ENCODE assay signal across 1 cellular context in genomic region chr1:29197590-29197924, GRCh38.
TF ChIP-seq lines count a peak whose summit lies in the region.

No MANE protein-coding gene starts in this region.

TF ChIP-seq in GM23338, 12 proteins besides CTCF, POLR2A, EP300 and RAD21 (continued from another document):
- TF ChIP-seq REST (IDR thresholded peaks at IDR 0.05; ENCODE audit: unreplicated experiment): no peak
- TF ChIP-seq, protein P1, sequence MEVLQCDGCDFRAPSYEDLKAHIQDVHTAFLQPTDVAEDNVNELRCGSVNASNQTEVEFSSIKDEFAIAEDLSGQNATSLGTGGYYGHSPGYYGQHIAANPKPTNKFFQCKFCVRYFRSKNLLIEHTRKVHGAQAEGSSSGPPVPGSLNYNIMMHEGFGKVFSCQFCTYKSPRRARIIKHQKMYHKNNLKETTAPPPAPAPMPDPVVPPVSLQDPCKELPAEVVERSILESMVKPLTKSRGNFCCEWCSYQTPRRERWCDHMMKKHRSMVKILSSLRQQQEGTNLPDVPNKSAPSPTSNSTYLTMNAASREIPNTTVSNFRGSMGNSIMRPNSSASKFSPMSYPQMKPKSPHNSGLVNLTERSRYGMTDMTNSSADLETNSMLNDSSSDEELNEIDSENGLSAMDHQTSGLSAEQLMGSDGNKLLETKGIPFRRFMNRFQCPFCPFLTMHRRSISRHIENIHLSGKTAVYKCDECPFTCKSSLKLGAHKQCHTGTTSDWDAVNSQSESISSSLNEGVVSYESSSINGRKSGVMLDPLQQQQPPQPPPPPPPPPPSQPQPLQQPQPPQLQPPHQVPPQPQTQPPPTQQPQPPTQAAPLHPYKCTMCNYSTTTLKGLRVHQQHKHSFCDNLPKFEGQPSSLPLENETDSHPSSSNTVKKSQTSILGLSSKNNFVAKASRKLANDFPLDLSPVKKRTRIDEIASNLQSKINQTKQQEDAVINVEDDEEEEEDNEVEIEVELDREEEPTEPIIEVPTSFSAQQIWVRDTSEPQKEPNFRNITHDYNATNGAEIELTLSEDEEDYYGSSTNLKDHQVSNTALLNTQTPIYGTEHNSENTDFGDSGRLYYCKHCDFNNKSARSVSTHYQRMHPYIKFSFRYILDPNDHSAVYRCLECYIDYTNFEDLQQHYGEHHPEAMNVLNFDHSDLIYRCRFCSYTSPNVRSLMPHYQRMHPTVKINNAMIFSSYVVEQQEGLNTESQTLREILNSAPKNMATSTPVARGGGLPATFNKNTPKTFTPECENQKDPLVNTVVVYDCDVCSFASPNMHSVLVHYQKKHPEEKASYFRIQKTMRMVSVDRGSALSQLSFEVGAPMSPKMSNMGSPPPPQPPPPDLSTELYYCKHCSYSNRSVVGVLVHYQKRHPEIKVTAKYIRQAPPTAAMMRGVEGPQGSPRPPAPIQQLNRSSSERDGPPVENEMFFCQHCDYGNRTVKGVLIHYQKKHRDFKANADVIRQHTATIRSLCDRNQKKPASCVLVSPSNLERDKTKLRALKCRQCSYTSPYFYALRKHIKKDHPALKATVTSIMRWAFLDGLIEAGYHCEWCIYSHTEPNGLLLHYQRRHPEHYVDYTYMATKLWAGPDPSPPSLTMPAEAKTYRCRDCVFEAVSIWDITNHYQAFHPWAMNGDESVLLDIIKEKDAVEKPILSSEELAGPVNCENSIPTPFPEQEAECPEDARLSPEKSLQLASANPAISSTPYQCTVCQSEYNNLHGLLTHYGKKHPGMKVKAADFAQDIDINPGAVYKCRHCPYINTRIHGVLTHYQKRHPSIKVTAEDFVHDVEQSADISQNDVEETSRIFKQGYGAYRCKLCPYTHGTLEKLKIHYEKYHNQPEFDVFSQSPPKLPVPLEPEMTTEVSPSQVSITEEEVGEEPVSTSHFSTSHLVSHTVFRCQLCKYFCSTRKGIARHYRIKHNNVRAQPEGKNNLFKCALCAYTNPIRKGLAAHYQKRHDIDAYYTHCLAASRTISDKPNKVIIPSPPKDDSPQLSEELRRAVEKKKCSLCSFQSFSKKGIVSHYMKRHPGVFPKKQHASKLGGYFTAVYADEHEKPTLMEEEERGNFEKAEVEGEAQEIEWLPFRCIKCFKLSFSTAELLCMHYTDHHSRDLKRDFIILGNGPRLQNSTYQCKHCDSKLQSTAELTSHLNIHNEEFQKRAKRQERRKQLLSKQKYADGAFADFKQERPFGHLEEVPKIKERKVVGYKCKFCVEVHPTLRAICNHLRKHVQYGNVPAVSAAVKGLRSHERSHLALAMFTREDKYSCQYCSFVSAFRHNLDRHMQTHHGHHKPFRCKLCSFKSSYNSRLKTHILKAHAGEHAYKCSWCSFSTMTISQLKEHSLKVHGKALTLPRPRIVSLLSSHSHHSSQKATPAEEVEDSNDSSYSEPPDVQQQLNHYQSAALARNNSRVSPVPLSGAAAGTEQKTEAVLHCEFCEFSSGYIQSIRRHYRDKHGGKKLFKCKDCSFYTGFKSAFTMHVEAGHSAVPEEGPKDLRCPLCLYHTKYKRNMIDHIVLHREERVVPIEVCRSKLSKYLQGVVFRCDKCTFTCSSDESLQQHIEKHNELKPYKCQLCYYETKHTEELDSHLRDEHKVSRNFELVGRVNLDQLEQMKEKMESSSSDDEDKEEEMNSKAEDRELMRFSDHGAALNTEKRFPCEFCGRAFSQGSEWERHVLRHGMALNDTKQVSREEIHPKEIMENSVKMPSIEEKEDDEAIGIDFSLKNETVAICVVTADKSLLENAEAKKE (CRISPR knock-in tag; IDR thresholded peaks at IDR 0.05): no peak
- no peak for TF ChIP-seq CREB1 (CRISPR knock-in tag; IDR thresholded peaks at IDR 0.05; ENCODE audit: low read depth)
